In the genomic region with DNA sequence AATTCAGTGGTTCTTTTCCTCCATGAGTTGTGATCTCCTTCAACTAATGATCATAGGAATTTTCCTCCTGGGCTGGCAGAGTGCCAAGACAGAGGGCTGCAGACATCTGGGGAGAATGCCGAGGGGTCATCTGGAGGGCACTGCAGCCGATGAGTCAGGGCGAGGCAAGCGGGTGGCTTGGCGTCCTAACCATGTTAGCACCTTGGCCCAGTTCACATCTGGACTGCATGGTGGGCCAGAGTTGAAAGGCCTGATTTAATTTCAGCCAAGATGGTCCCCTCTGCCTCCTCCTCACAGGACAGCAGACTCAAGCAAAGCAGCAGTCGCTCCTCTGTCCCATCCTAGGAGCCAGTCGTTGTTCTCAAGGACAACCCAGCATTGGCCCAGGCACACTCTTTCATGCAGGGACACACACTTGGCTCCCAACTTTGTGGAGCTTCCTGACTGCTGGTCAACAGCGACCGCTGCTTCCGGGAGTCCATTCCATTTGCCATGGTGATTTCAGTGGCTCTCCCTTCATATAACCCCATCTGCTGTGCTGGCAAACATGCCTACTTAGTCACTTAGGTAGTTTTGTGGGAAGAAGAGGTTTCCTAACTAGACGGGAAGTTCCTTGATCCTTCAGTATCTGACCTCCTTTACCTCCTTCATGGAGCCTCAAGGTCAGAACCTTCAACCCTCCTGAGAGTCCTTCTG, we compare ENCODE assay signal across 17 cellular contexts.
DNase-seq lines count a peak whose midpoint lies in the region; ATAC-seq and TF ChIP-seq lines count a peak whose summit lies in the region.
"Had no signal": no experiment of that assay in that cellular context is flagged by ENCODE, and none has a peak within 500 bp of the region (broad histone marks: within the 10 kb centered on the region; RNA-seq: fewer than 3 reads in every experiment).

No MANE protein-coding gene starts in this region.

- no peak overlapping the region for H2AFZ ChIP-seq in HCT116 (ENCODE audit: low read depth, low read length, poor library complexity, severe bottlenecking)
- H2AFZ ChIP-seq: GM23338, neural progenitor cell had no signal

- H3K36me3 ChIP-seq in HCT116 (ENCODE audit: control insufficient read depth in 1 of 2, insufficient read depth in 2 of 2, low read length in 2 of 2), result no peaks in the 10 kb centered on the region
- H3K36me3 ChIP-seq in SJCRH30, result no peaks in the 10 kb centered on the region
- H3K36me3 ChIP-seq in CD4-positive, alpha-beta memory T cell (ENCODE audit: insufficient read depth, low read length), result no peaks in the 10 kb centered on the region
- H3K36me3 ChIP-seq: esophagus squamous epithelium, neural progenitor cell, Peyer's patch had no signal

- H3K4me3 ChIP-seq in HCT116 (replicated peaks in 1 of 2; ENCODE audit: low read depth in 1 of 2, low read length in 2 of 2) (no peak overlapping the region), SJCRH30 (no peak overlapping the region), fibroblast of mammary gland (ENCODE audit: control insufficient read depth, low read depth, low read length) (no peak overlapping the region)
- no peak overlapping the region for H3K4me3 ChIP-seq in CD4-positive, alpha-beta memory T cell (ENCODE audit: low read length in 2 of 2)
- H3K4me3 ChIP-seq: esophagus squamous epithelium, GM23338, neural progenitor cell, Peyer's patch had no signal

- no TSS peak for BruUV-seq in HCT116 (replicated peaks; lab: Mats Ljungman, UMichigan)

- H3K27me3 ChIP-seq in HCT116 (ENCODE audit: insufficient read depth, low read length), result no peaks in the 10 kb centered on the region
- no peaks in the 10 kb centered on the region for H3K27me3 ChIP-seq in SJCRH30
- peaks cover 3% of the 10 kb centered on the region for H3K27me3 ChIP-seq in CD4-positive, alpha-beta memory T cell (ENCODE audit: insufficient read depth, low read length)
- H3K27me3 ChIP-seq: neural progenitor cell, Peyer's patch had no signal

- H3K9me2 ChIP-seq in HCT116 (ENCODE audit: insufficient read depth), result no peaks in the 10 kb centered on the region

- POLR2A ChIA-PET in HCT116 (lab: Charles Lee), result no interaction called here
- POLR2A ChIA-PET in CD4-positive, alpha-beta memory T cell (lab: Charles Lee; ENCODE audit: partially characterized antibody), result no interaction called here

- TF ChIP-seq CTCF in HCT116 (IDR thresholded peaks at IDR 0.05 in 2 of 3, conservative IDR thresholded peaks at IDR 0.05 in 1 of 3; ENCODE audit: borderline replicate concordance in 1 of 3, insufficient read depth in 1 of 3, low read depth in 2 of 3, low read length in 2 of 3), result no peak
- no peak for TF ChIP-seq CTCF in fibroblast of mammary gland (conservative IDR thresholded peaks at IDR 0.05; ENCODE audit: control insufficient read depth, insufficient read depth, low read depth, low read length)

- H3K9ac ChIP-seq in HCT116 (ENCODE audit: low read length), result no peak overlapping the region
- H3K9ac ChIP-seq: neural progenitor cell had no signal

- no peak overlapping the region for H3K4me3 Mint-ChIP-seq in CD4-positive, alpha-beta memory T cell
- H3K4me3 Mint-ChIP-seq: activated B cell treated with CpG ODN at 0.5 μM for 24 hours, GM23338, neural progenitor cell had no signal

- RAD21 ChIA-PET in HCT116 (lab: Charles Lee; ENCODE audit: low non-redundant PET in 1 of 2, low total read pairs in 2 of 2, uncharacterized antibody in 2 of 2, unreplicated experiment in 2 of 2), result no interaction called here

- DNase-seq in A172 (ENCODE audit: low spot score), result peak; percentile 16
- DNase-seq in HCT116 (ENCODE audit: low read depth, low spot score), result peak; percentile 31
- DNase-seq in SJCRH30, result peak; percentile 57 to 59
- peak; percentile 92 for DNase-seq in fibroblast of mammary gland (ENCODE audit: low read depth)
- DNase-seq in NCI-H1417 (lab: John Stamatoyannopoulos, UW), result no peak
- DNase-seq in DMS114 treated with DMSO at 0.1 percent for 48 hours (lab: John Stamatoyannopoulos, UW; ENCODE audit: unreplicated experiment), result no peak
- no peak for DNase-seq in CD4-positive, alpha-beta memory T cell
- DNase-seq: activated B cell treated with CpG ODN at 0.5 μM for 24 hours; activated T-cell treated with anti-CD3 and anti-CD28 coated beads, Interleukin-2, amount 50 U/mL, for 48 hours; caudate nucleus; esophagus squamous epithelium; KG1; left colon; Peyer's patch had no signal

- H3K4me2 ChIP-seq in HCT116 (ENCODE audit: low read length), result peak overlapping the region; percentile 57
- H3K4me2 ChIP-seq: GM23338, neural progenitor cell had no signal

- H3K9me3 ChIP-seq in HCT116 (ENCODE audit: control insufficient read depth in 1 of 2, insufficient read depth in 1 of 2, low read depth in 1 of 2, low read length in 2 of 2) (no peaks in the 10 kb centered on the region), SJCRH30 (replicated peaks) (no peaks in the 10 kb centered on the region)
- H3K9me3 ChIP-seq in CD4-positive, alpha-beta memory T cell (ENCODE audit: control insufficient read depth in 1 of 2, low read length in 2 of 2), result peaks cover 0 to 4% of the 10 kb centered on the region in 2 donors
- H3K9me3 ChIP-seq: Peyer's patch had no signal

- H3K4me1 ChIP-seq in HCT116 (ENCODE audit: control insufficient read depth in 1 of 2, insufficient read depth in 2 of 2, low read length in 2 of 2) (peaks cover 28 to 44% of the 10 kb centered on the region in 2 experiments), SJCRH30 (peaks cover 5% of the 10 kb centered on the region; the same call in 1 of the 2 replicates)
- H3K4me1 ChIP-seq in CD4-positive, alpha-beta memory T cell (ENCODE audit: insufficient read depth, low read length), result no peaks in the 10 kb centered on the region
- H3K4me1 ChIP-seq: esophagus squamous epithelium, neural progenitor cell, Peyer's patch had no signal

- peak overlapping the region; percentile 41 for H3K27ac ChIP-seq in HCT116 (ENCODE audit: low read depth, low read length)
- no peak overlapping the region for H3K27ac ChIP-seq in SJCRH30
- H3K27ac ChIP-seq in CD4-positive, alpha-beta memory T cell (ENCODE audit: low read depth, low read length), result no peak overlapping the region
- H3K27ac ChIP-seq: esophagus squamous epithelium, neural progenitor cell, Peyer's patch had no signal

- peaks cover 2 to 31% (median 22%) of the 10 kb centered on the region in 8 donors for H3K9me3 Mint-ChIP-seq in CD4-positive, alpha-beta memory T cell

- no peak overlapping the region for H3K27ac Mint-ChIP-seq in CD4-positive, alpha-beta memory T cell
- H3K27ac Mint-ChIP-seq: activated B cell treated with CpG ODN at 0.5 μM for 24 hours, GM23338, neural progenitor cell had no signal

- no peaks in the 10 kb centered on the region for H4K20me1 ChIP-seq in HCT116 (ENCODE audit: insufficient read depth)

- CTCF ChIA-PET in HCT116 (lab: Charles Lee), result no interaction called here
- CTCF ChIA-PET in CD4-positive, alpha-beta memory T cell (lab: Charles Lee; ENCODE audit: partially characterized antibody), result no interaction called here

- peaks cover 0 to 2% of the 10 kb centered on the region in 2 donors for H3K36me3 Mint-ChIP-seq in CD4-positive, alpha-beta memory T cell
- H3K36me3 Mint-ChIP-seq: neural progenitor cell had no signal

- TF ChIP-seq POLR2A in HCT116 (IDR thresholded peaks at IDR 0.05; ENCODE audit: borderline replicate concordance, extremely low read depth, insufficient read depth, insufficient read length), result no peak

- peak; percentile 76 for ATAC-seq in HCT116
- ATAC-seq in activated CD4-positive, CD25-positive, alpha-beta regulatory T cell treated with anti-CD3 and anti-CD28 coated beads, Interleukin-2, amount 50 U/mL, for 24 hours, result no peak
- ATAC-seq: GM23338, left colon had no signal

- intact Hi-C loops in HCT116 (cut with micrococcal nuclease), result no loop called here
- intact Hi-C loops in CD4-positive, alpha-beta memory T cell (cut with micrococcal nuclease), result no loop called here

- H3K79me2 ChIP-seq in HCT116 (ENCODE audit: insufficient read depth, low read length), result no peaks in the 10 kb centered on the region

- no peaks in the 10 kb centered on the region for H3K4me1 Mint-ChIP-seq in CD4-positive, alpha-beta memory T cell
- H3K4me1 Mint-ChIP-seq: activated B cell treated with CpG ODN at 0.5 μM for 24 hours, GM23338 had no signal

- TF ChIP-seq RAD21 in HCT116 (IDR thresholded peaks at IDR 0.05; ENCODE audit: low read depth), result no peak

- H3K27me3 Mint-ChIP-seq in CD4-positive, alpha-beta memory T cell, result peaks cover 3 to 8% of the 10 kb centered on the region in 2 donors

TF ChIP-seq in HCT116, 20 proteins besides CTCF, POLR2A, EP300 and RAD21:
- TF ChIP-seq ZFX (IDR thresholded peaks at IDR 0.05), result no peak
- TF ChIP-seq SP1 (IDR thresholded peaks at IDR 0.05; ENCODE audit: low read depth), result peak; percentile 23; the same call in 1 of the 2 replicates
- TF ChIP-seq YY1 (IDR thresholded peaks at IDR 0.05; ENCODE audit: extremely low read depth, insufficient replicate concordance, low read depth, low read length), result no peak

Comparison
In these comparisons a context has a peak if more than half of its experiments do, and no peak if none do; other contexts are left out.
1. DNase-seq: peak in A172 (single experiment), HCT116 (single experiment), SJCRH30 (2 of 2) and fibroblast of mammary gland (single experiment); none in NCI-H1417 (0 of 3), DMS114 treated with DMSO at 0.1 percent for 48 hours (single experiment) and CD4-positive, alpha-beta memory T cell (0 of 5).